In the genomic region with DNA sequence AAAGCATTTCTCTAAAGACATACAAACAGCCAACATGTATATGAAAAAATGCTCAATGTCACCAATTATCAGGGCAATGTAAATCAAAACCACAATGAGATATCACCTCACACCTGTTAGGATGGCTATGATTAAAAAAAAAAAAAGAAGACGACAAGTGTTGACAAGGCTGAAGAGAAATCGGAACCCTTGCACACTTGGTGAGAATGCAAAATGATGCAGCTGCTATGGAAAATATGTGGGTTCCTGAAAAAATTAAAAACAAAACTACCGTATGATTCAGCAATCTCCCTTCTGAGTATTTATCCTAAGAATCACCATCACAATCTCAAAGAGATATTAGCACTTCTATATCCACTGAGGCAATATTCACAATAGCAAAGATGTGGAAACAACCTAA, we compare ENCODE assay signal across 17 cellular contexts.
"Had no signal": no experiment of that assay in that cellular context is flagged by ENCODE, and none has a peak within 500 bp of the region (broad histone marks: within the 10 kb centered on the region; RNA-seq: fewer than 3 reads in every experiment).

No MANE protein-coding gene starts in this region.

- H3K4me1 Mint-ChIP-seq: neural crest cell had no signal

- H3K4me3 Mint-ChIP-seq: endodermal cell; memory B cell; mesothelial cell of epicardium; natural killer cell; neural crest cell; stimulated activated naive CD8-positive, alpha-beta T cell treated with anti-CD3 and anti-CD28 coated beads, Interleukin-15, Interleukin-2, amounts not matched to agents 100 ng/mL and 50 ng/mL, for 24 hours had no signal

- H3K36me3 Mint-ChIP-seq: natural killer cell had no signal

- H3K27ac Mint-ChIP-seq: endodermal cell; memory B cell; mesothelial cell of epicardium; natural killer cell; stimulated activated naive CD8-positive, alpha-beta T cell treated with anti-CD3 and anti-CD28 coated beads, Interleukin-15, Interleukin-2, amounts not matched to agents 100 ng/mL and 50 ng/mL, for 24 hours had no signal

- H3K27me3 Mint-ChIP-seq: memory B cell; stimulated activated naive CD8-positive, alpha-beta T cell treated with anti-CD3 and anti-CD28 coated beads, Interleukin-15, Interleukin-2, amounts not matched to agents 100 ng/mL and 50 ng/mL, for 24 hours had no signal

- ATAC-seq: foreskin keratinocyte, left cardiac atrium, lower lobe of right lung, natural killer cell, upper lobe of right lung had no signal

- DNase-seq: effector CD4-positive, alpha-beta T cell; endodermal cell; erythroblast; foreskin keratinocyte; kidney; left cardiac atrium; left ventricle myocardium inferior; lower lobe of right lung; natural killer cell; posterior cingulate gyrus; stimulated activated CD4-positive, alpha-beta T cell treated with anti-CD3 and anti-CD28 coated beads, Interleukin-2, amount 100 ng/mL, for 48 hours; testis; upper lobe of right lung had no signal
